In genomic region chr5:55497712-55498111, GRCh38 we compare ENCODE assay signal across 24 cellular contexts. TPM values are rescaled to one million over a fixed set of nuclear protein-coding genes. Genes with fewer than 3 reads are reported as not detected.
A peak's percentile ranks its signal among the peaks of the same experiment; 100 is the strongest.
DNase-seq lines count a peak whose midpoint lies in the region; ATAC-seq and TF ChIP-seq lines count a peak whose summit lies in the region.
"Had no signal": no experiment of that assay in that cellular context is flagged by ENCODE, and none has a peak within 500 bp of the region (broad histone marks: within the 10 kb centered on the region; RNA-seq: fewer than 3 reads in every experiment).

No MANE protein-coding gene starts in this region.

- H2AK5ac ChIP-seq in trophoblast cell (ENCODE audit: low read length), result no peak overlapping the region

- H3K36me3 ChIP-seq in trophoblast cell (ENCODE audit: control insufficient read depth in 1 of 2, insufficient read depth in 2 of 2, low read length in 2 of 2), result no peaks in the 10 kb centered on the region
- H3K36me3 ChIP-seq in Caco-2 (ENCODE audit: control insufficient read depth, insufficient read depth, low read length), result no peaks in the 10 kb centered on the region; the same call in 1 of the 2 replicates
- H3K36me3 ChIP-seq: BLaER1 treated with 17β-estradiol and CSF1 and Interleukin-3, amounts not matched to agents 10 nM and 100 nM; brain microvascular endothelial cell; left lung; Peyer's patch; suprapubic skin had no signal

- H2BK120ac ChIP-seq in trophoblast cell (ENCODE audit: insufficient read depth, low read length, poor library complexity), result no peak overlapping the region

- no peak overlapping the region for H3K27ac ChIP-seq in trophoblast cell (ENCODE audit: low read depth, low read length)
- H3K27ac ChIP-seq: BLaER1 treated with 17β-estradiol and CSF1 and Interleukin-3, amounts not matched to agents 10 nM and 100 nM; brain microvascular endothelial cell; left lung; Peyer's patch; suprapubic skin had no signal

- H4K8ac ChIP-seq in trophoblast cell (ENCODE audit: low read depth, low read length), result no peak overlapping the region

- in situ Hi-C loops in G401 (cut with HindIII; ENCODE audit: low sequenced_read_pairs), result no loop called here

- no peaks in the 10 kb centered on the region for H3K79me2 ChIP-seq in trophoblast cell (ENCODE audit: control insufficient read depth, insufficient read depth, low read length, poor library complexity)

- H2BK12ac ChIP-seq in trophoblast cell (ENCODE audit: low read length), result no peak overlapping the region

- no peak overlapping the region for H4K91ac ChIP-seq in trophoblast cell (ENCODE audit: low read depth, low read length)

- H3K18ac ChIP-seq in trophoblast cell (ENCODE audit: low read length), result no peak overlapping the region

- H3K9ac ChIP-seq in trophoblast cell (ENCODE audit: low read length), result no peak overlapping the region
- H3K9ac ChIP-seq: BLaER1 treated with 17β-estradiol and CSF1 and Interleukin-3, amounts not matched to agents 10 nM and 100 nM had no signal

- H3K23ac ChIP-seq in trophoblast cell (ENCODE audit: low read length), result no peak overlapping the region

- peaks cover 0 to 5% of the 10 kb centered on the region in 2 experiments for H3K4me1 ChIP-seq in trophoblast cell (ENCODE audit: control insufficient read depth in 1 of 2, insufficient read depth in 2 of 2, low read length in 2 of 2)
- H3K4me1 ChIP-seq in Caco-2, result no peaks in the 10 kb centered on the region; the same call in 1 of the 2 replicates
- H3K4me1 ChIP-seq: left lung had no signal

- H3K4me3 ChIP-seq in trophoblast cell (ENCODE audit: low read depth, low read length) (no peak overlapping the region), Caco-2 (ENCODE audit: low read depth, low read length) (no peak overlapping the region)
- H3K4me3 ChIP-seq: BLaER1 treated with 17β-estradiol and CSF1 and Interleukin-3, amounts not matched to agents 10 nM and 100 nM; GM12878; left lung; Peyer's patch; suprapubic skin had no signal

- BruUV-seq in Caco-2 (replicated peaks; lab: Mats Ljungman, UMichigan), result no TSS peak

- no peak overlapping the region for H3K4me3 Mint-ChIP-seq in Caco-2 (ENCODE audit: unreplicated experiment)
- H3K4me3 Mint-ChIP-seq: activated CD4-positive, alpha-beta memory T cell treated with anti-CD3 and anti-CD28 coated beads for 36 hours; activated naive CD4-positive, alpha-beta T cell treated with anti-CD3 and anti-CD28 coated beads, Interleukin-2, amount 10 ng/mL, durations not matched to agents 7 days and 5 days; IgD-negative memory B cell; natural killer cell treated with Interleukin-12 subunit alpha and Interleukin-12 subunit beta and Interleukin-15 and Interleukin-18, amount 100 ng/mL, for 72 hours had no signal

- intact Hi-C loops in Caco-2 (cut with micrococcal nuclease; ENCODE audit: unreplicated experiment), result loop anchor here (10.0 kb wide), 1 partner anchor 197 kb away; no protein-coding TSS in a partner anchor

- DNase-seq in G401 (ENCODE audit: low spot score) (peak; percentile 81), NCI-H69 (lab: John Stamatoyannopoulos, UW) (peak; percentile 89), iPS-NIHi7 (ENCODE audit: extremely low spot score) (peak; percentile 20), trophoblast cell (no peak), Caco-2 (no peak)
- DNase-seq: activated CD4-positive, alpha-beta memory T cell treated with anti-CD3 and anti-CD28 coated beads for 36 hours; activated CD8-positive, alpha-beta memory T cell treated with anti-CD3 and anti-CD28 coated beads, Interleukin-2, amount 50 U/mL, for 48 hours; activated naive CD4-positive, alpha-beta T cell treated with anti-CD3 and anti-CD28 coated beads, Interleukin-2, amount 10 ng/mL, durations not matched to agents 7 days and 5 days; brain microvascular endothelial cell; effector memory CD4-positive, alpha-beta T cell; foreskin fibroblast; left lung; NCI-H1092; NCI-H1694 treated with DMSO at 0.1 percent for 48 hours; NCI-H524 treated with DMSO at 0.1 percent for 48 hours; Peyer's patch; SIG-M5 had no signal

- ATAC-seq in GM19035 (IDR thresholded peaks at IDR 0.05; ENCODE audit: unreplicated experiment) (no peak), HG03097 (IDR thresholded peaks at IDR 0.05; ENCODE audit: low FRiP score, unreplicated experiment) (no peak)
- ATAC-seq: GM12878; left lung; natural killer cell treated with Interleukin-12 subunit alpha and Interleukin-12 subunit beta and Interleukin-15 and Interleukin-18, amount 100 ng/mL, for 72 hours had no signal

- TF ChIP-seq CTCF in Caco-2 (IDR thresholded peaks at IDR 0.05; ENCODE audit: insufficient read depth in 1 of 2, low read depth in 1 of 2, low read length in 1 of 2, severe bottlenecking in 1 of 2, unreplicated experiment in 1 of 2), result no peak

- no peaks in the 10 kb centered on the region for H3K27me3 Mint-ChIP-seq in Caco-2 (ENCODE audit: insufficient read depth, unreplicated experiment)
- H3K27me3 Mint-ChIP-seq: activated CD4-positive, alpha-beta memory T cell treated with anti-CD3 and anti-CD28 coated beads for 36 hours; activated naive CD4-positive, alpha-beta T cell treated with anti-CD3 and anti-CD28 coated beads, Interleukin-2, amount 10 ng/mL, durations not matched to agents 7 days and 5 days; IgD-negative memory B cell; natural killer cell treated with Interleukin-12 subunit alpha and Interleukin-12 subunit beta and Interleukin-15 and Interleukin-18, amount 100 ng/mL, for 72 hours had no signal

- no peak overlapping the region for H3K27ac Mint-ChIP-seq in Caco-2 (ENCODE audit: unreplicated experiment)
- H3K27ac Mint-ChIP-seq: activated CD4-positive, alpha-beta memory T cell treated with anti-CD3 and anti-CD28 coated beads for 36 hours; activated naive CD4-positive, alpha-beta T cell treated with anti-CD3 and anti-CD28 coated beads, Interleukin-2, amount 10 ng/mL, durations not matched to agents 7 days and 5 days; natural killer cell treated with Interleukin-12 subunit alpha and Interleukin-12 subunit beta and Interleukin-15 and Interleukin-18, amount 100 ng/mL, for 72 hours had no signal

- CTCF ChIA-PET in Caco-2 (lab: Charles Lee), result interaction anchor here (0.6 kb wide), 1 partner anchor 25 kb away, joined by 6 read pairs; no protein-coding TSS in a partner anchor

- no peak overlapping the region for H4K12ac ChIP-seq in trophoblast cell (ENCODE audit: low read depth, low read length)

- no peak overlapping the region for H3K14ac ChIP-seq in trophoblast cell (ENCODE audit: low read length)

- POLR2A ChIA-PET in Caco-2 (lab: Charles Lee), result no interaction called here

- no peaks in the 10 kb centered on the region for H3K27me3 ChIP-seq in trophoblast cell (ENCODE audit: insufficient read depth, low read length)
- no peaks in the 10 kb centered on the region for H3K27me3 ChIP-seq in Caco-2 (replicated peaks; ENCODE audit: control insufficient read depth, insufficient read depth, low read length)
- H3K27me3 ChIP-seq: BLaER1 treated with 17β-estradiol and CSF1 and Interleukin-3, amounts not matched to agents 10 nM and 100 nM; brain microvascular endothelial cell; left lung; Peyer's patch; suprapubic skin had no signal

- H3K9me3 ChIP-seq in trophoblast cell (ENCODE audit: insufficient read depth, low read depth, low read length) (no peaks in the 10 kb centered on the region), Caco-2 (no peaks in the 10 kb centered on the region)
- H3K9me3 ChIP-seq: BLaER1 treated with 17β-estradiol and CSF1 and Interleukin-3, amounts not matched to agents 10 nM and 100 nM; left lung; Peyer's patch; suprapubic skin had no signal

- H3K79me1 ChIP-seq in trophoblast cell (ENCODE audit: low read length), result no peaks in the 10 kb centered on the region

- no peaks in the 10 kb centered on the region for H3K36me3 Mint-ChIP-seq in Caco-2 (ENCODE audit: insufficient read depth, unreplicated experiment)
- H3K36me3 Mint-ChIP-seq: activated CD4-positive, alpha-beta memory T cell treated with anti-CD3 and anti-CD28 coated beads for 36 hours; natural killer cell treated with Interleukin-12 subunit alpha and Interleukin-12 subunit beta and Interleukin-15 and Interleukin-18, amount 100 ng/mL, for 72 hours had no signal

- no peak overlapping the region for H3K4me2 ChIP-seq in trophoblast cell (ENCODE audit: low read length)
- H3K4me2 ChIP-seq: BLaER1 treated with 17β-estradiol and CSF1 and Interleukin-3, amounts not matched to agents 10 nM and 100 nM had no signal

- H3K4me1 Mint-ChIP-seq in Caco-2 (ENCODE audit: low read depth, unreplicated experiment), result peaks cover 38% of the 10 kb centered on the region
- H3K4me1 Mint-ChIP-seq: activated naive CD4-positive, alpha-beta T cell treated with anti-CD3 and anti-CD28 coated beads, Interleukin-2, amount 10 ng/mL, durations not matched to agents 7 days and 5 days had no signal

- H2AFZ ChIP-seq in trophoblast cell (ENCODE audit: insufficient read depth, low read length, poor library complexity), result no peak overlapping the region

- H2BK5ac ChIP-seq in trophoblast cell (ENCODE audit: low read depth, low read length, poor library complexity), result no peak overlapping the region

- H3K9me3 Mint-ChIP-seq in Caco-2 (ENCODE audit: unreplicated experiment), result no peaks in the 10 kb centered on the region
- H3K9me3 Mint-ChIP-seq: activated CD4-positive, alpha-beta memory T cell treated with anti-CD3 and anti-CD28 coated beads for 36 hours; activated naive CD4-positive, alpha-beta T cell treated with anti-CD3 and anti-CD28 coated beads, Interleukin-2, amount 10 ng/mL, durations not matched to agents 7 days and 5 days; IgD-negative memory B cell; natural killer cell treated with Interleukin-12 subunit alpha and Interleukin-12 subunit beta and Interleukin-15 and Interleukin-18, amount 100 ng/mL, for 72 hours had no signal

- peak overlapping the region; percentile 7 for H3K4ac ChIP-seq in trophoblast cell (ENCODE audit: low read depth, low read length)

RNA-seq across cellular contexts. Expression of gene PLPP1, which starts 37.1 kb away (rescaled TPM):
- 7.6 and 13.3 TPM in 2 replicates for total RNA-seq in G401 (2014; rRNA removed; shearing (Covaris generic))
- polyA plus RNA-seq in trophoblast cell (2013), result 87.5 and 92.7 TPM in 2 replicates
- 49.4 and 57.9 TPM in 2 replicates for total RNA-seq in Caco-2 (2022)

Comparison
In these comparisons a context has a peak if more than half of its experiments do, and no peak if none do; other contexts are left out.
1. DNase-seq: peak in G401 (single experiment), NCI-H69 (single experiment) and iPS-NIHi7 (single experiment); none in trophoblast cell (0 of 2) and Caco-2 (0 of 2).